In genomic region chr1:161305872-161306519, GRCh38 we compare ENCODE assay signal across 1 cellular context.
A peak's percentile ranks its signal among the peaks of the same experiment; 100 is the strongest.
TF ChIP-seq lines count a peak whose summit lies in the region.

No MANE protein-coding gene starts in this region.

TF ChIP-seq in K562, 482 proteins besides CTCF, POLR2A, EP300 and RAD21 (continued from another document and continues in another):
- TF ChIP-seq, protein P1, sequence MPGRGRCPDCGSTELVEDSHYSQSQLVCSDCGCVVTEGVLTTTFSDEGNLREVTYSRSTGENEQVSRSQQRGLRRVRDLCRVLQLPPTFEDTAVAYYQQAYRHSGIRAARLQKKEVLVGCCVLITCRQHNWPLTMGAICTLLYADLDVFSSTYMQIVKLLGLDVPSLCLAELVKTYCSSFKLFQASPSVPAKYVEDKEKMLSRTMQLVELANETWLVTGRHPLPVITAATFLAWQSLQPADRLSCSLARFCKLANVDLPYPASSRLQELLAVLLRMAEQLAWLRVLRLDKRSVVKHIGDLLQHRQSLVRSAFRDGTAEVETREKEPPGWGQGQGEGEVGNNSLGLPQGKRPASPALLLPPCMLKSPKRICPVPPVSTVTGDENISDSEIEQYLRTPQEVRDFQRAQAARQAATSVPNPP (IDR thresholded peaks at IDR 0.05; ENCODE audit: borderline replicate concordance, insufficient read depth, insufficient read length) = no peak
- TF ChIP-seq ZNF146 (CRISPR knock-in tag; IDR thresholded peaks at IDR 0.05; ENCODE audit: unreplicated experiment) = no peak
- no peak for TF ChIP-seq ZNF584 (CRISPR knock-in tag; IDR thresholded peaks at IDR 0.05; ENCODE audit: low read depth)
- no peak for TF ChIP-seq TAF7 (tag; IDR thresholded peaks at IDR 0.05)
- TF ChIP-seq ZNF212 (CRISPR knock-in tag; IDR thresholded peaks at IDR 0.05) = no peak
- no peak for TF ChIP-seq ZNF239 (CRISPR knock-in tag; IDR thresholded peaks at IDR 0.05)
- TF ChIP-seq, protein P2, sequence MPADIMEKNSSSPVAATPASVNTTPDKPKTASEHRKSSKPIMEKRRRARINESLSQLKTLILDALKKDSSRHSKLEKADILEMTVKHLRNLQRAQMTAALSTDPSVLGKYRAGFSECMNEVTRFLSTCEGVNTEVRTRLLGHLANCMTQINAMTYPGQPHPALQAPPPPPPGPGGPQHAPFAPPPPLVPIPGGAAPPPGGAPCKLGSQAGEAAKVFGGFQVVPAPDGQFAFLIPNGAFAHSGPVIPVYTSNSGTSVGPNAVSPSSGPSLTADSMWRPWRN (IDR thresholded peaks at IDR 0.05; ENCODE audit: low read depth) = no peak
- no peak for TF ChIP-seq UBTF (IDR thresholded peaks at IDR 0.05; ENCODE audit: borderline replicate concordance in 1 of 2, low read depth in 2 of 2, low read length in 2 of 2)
- TF ChIP-seq MBD2 (IDR thresholded peaks at IDR 0.05; ENCODE audit: borderline replicate concordance, low read depth) = peak; percentile 55; the same call in 1 of the 2 replicates
- TF ChIP-seq ZNF311 (CRISPR knock-in tag; IDR thresholded peaks at IDR 0.05) = no peak
- TF ChIP-seq CCAR2 (IDR thresholded peaks at IDR 0.05; ENCODE audit: low read depth, low read length) = no peak
- no peak for TF ChIP-seq HDGF (IDR thresholded peaks at IDR 0.05)
- no peak for TF ChIP-seq BMI1 (IDR thresholded peaks at IDR 0.05; ENCODE audit: low read length)
- TF ChIP-seq CXXC5 (CRISPR knock-in tag; IDR thresholded peaks at IDR 0.05) = peak; percentile 48
- no peak for TF ChIP-seq MXI1 (IDR thresholded peaks at IDR 0.05; ENCODE audit: low read depth, low read length)
- TF ChIP-seq RBM15 (IDR thresholded peaks at IDR 0.05; ENCODE audit: insufficient read depth, low read length) = no peak
- no peak for TF ChIP-seq ZSCAN29 (IDR thresholded peaks at IDR 0.05)
- TF ChIP-seq ZNF75A (CRISPR knock-in tag; IDR thresholded peaks at IDR 0.05) = peak; percentile 94
- TF ChIP-seq, protein P3, sequence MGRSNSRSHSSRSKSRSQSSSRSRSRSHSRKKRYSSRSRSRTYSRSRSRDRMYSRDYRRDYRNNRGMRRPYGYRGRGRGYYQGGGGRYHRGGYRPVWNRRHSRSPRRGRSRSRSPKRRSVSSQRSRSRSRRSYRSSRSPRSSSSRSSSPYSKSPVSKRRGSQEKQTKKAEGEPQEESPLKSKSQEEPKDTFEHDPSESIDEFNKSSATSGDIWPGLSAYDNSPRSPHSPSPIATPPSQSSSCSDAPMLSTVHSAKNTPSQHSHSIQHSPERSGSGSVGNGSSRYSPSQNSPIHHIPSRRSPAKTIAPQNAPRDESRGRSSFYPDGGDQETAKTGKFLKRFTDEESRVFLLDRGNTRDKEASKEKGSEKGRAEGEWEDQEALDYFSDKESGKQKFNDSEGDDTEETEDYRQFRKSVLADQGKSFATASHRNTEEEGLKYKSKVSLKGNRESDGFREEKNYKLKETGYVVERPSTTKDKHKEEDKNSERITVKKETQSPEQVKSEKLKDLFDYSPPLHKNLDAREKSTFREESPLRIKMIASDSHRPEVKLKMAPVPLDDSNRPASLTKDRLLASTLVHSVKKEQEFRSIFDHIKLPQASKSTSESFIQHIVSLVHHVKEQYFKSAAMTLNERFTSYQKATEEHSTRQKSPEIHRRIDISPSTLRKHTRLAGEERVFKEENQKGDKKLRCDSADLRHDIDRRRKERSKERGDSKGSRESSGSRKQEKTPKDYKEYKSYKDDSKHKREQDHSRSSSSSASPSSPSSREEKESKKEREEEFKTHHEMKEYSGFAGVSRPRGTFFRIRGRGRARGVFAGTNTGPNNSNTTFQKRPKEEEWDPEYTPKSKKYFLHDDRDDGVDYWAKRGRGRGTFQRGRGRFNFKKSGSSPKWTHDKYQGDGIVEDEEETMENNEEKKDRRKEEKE (IDR thresholded peaks at IDR 0.05; ENCODE audit: borderline replicate concordance in 1 of 2, control insufficient read depth in 1 of 2, low read depth in 2 of 2, low read length in 1 of 2) = no peak
- no peak for TF ChIP-seq TSC22D4 (tag; IDR thresholded peaks at IDR 0.05)
- TF ChIP-seq, protein P4, sequence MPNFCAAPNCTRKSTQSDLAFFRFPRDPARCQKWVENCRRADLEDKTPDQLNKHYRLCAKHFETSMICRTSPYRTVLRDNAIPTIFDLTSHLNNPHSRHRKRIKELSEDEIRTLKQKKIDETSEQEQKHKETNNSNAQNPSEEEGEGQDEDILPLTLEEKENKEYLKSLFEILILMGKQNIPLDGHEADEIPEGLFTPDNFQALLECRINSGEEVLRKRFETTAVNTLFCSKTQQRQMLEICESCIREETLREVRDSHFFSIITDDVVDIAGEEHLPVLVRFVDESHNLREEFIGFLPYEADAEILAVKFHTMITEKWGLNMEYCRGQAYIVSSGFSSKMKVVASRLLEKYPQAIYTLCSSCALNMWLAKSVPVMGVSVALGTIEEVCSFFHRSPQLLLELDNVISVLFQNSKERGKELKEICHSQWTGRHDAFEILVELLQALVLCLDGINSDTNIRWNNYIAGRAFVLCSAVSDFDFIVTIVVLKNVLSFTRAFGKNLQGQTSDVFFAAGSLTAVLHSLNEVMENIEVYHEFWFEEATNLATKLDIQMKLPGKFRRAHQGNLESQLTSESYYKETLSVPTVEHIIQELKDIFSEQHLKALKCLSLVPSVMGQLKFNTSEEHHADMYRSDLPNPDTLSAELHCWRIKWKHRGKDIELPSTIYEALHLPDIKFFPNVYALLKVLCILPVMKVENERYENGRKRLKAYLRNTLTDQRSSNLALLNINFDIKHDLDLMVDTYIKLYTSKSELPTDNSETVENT (CRISPR knock-in tag; IDR thresholded peaks at IDR 0.05) = no peak
- no peak for TF ChIP-seq ZNF589 (CRISPR knock-in tag; IDR thresholded peaks at IDR 0.05; ENCODE audit: low read depth)
- TF ChIP-seq ZNF696 (CRISPR knock-in tag; conservative IDR thresholded peaks at IDR 0.05) = no peak
- no peak for TF ChIP-seq TBP (optimal IDR thresholded peaks at IDR 0.05; ENCODE audit: low read depth, low read length)
- no peak for TF ChIP-seq PPARD (CRISPR knock-in tag; IDR thresholded peaks at IDR 0.05)
- TF ChIP-seq FIP1L1 (IDR thresholded peaks at IDR 0.05; ENCODE audit: low read depth, low read length, poor library complexity, severe bottlenecking) = no peak
- no peak for TF ChIP-seq ETS2 (tag; IDR thresholded peaks at IDR 0.05; ENCODE audit: borderline replicate concordance, poor library complexity, severe bottlenecking)
- TF ChIP-seq ZNF354B (CRISPR knock-in tag; IDR thresholded peaks at IDR 0.05) = no peak
- peak; percentile 66 for TF ChIP-seq SUPT5H (IDR thresholded peaks at IDR 0.05)
- no peak for TF ChIP-seq ZNF3 (CRISPR knock-in tag; IDR thresholded peaks at IDR 0.05)
- TF ChIP-seq ZNF124 (CRISPR knock-in tag; IDR thresholded peaks at IDR 0.05) = no peak
- no peak for TF ChIP-seq ZNF644 (tag; IDR thresholded peaks at IDR 0.05; ENCODE audit: low read depth)
- TF ChIP-seq, protein P5, sequence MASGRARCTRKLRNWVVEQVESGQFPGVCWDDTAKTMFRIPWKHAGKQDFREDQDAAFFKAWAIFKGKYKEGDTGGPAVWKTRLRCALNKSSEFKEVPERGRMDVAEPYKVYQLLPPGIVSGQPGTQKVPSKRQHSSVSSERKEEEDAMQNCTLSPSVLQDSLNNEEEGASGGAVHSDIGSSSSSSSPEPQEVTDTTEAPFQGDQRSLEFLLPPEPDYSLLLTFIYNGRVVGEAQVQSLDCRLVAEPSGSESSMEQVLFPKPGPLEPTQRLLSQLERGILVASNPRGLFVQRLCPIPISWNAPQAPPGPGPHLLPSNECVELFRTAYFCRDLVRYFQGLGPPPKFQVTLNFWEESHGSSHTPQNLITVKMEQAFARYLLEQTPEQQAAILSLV (tag; IDR thresholded peaks at IDR 0.05) = no peak
- TF ChIP-seq ZNF830 (CRISPR knock-in tag; IDR thresholded peaks at IDR 0.05) = no peak
- TF ChIP-seq FOXP1 (CRISPR knock-in tag; IDR thresholded peaks at IDR 0.05) = no peak
- no peak for TF ChIP-seq FOXO4 (CRISPR knock-in tag; IDR thresholded peaks at IDR 0.05)
- TF ChIP-seq ZNF507 (tag; conservative IDR thresholded peaks at IDR 0.05) = no peak
- TF ChIP-seq, protein P6, sequence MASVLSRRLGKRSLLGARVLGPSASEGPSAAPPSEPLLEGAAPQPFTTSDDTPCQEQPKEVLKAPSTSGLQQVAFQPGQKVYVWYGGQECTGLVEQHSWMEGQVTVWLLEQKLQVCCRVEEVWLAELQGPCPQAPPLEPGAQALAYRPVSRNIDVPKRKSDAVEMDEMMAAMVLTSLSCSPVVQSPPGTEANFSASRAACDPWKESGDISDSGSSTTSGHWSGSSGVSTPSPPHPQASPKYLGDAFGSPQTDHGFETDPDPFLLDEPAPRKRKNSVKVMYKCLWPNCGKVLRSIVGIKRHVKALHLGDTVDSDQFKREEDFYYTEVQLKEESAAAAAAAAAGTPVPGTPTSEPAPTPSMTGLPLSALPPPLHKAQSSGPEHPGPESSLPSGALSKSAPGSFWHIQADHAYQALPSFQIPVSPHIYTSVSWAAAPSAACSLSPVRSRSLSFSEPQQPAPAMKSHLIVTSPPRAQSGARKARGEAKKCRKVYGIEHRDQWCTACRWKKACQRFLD (CRISPR knock-in tag; IDR thresholded peaks at IDR 0.05) = no peak
- no peak for TF ChIP-seq FUS (optimal IDR thresholded peaks at IDR 0.05; ENCODE audit: low read depth, low read length)
- no peak for TF ChIP-seq BCOR (IDR thresholded peaks at IDR 0.05)
- TF ChIP-seq RBM25 (IDR thresholded peaks at IDR 0.05; ENCODE audit: low read depth, low read length, severe bottlenecking) = no peak
- no peak for TF ChIP-seq RFX7 (CRISPR knock-in tag; IDR thresholded peaks at IDR 0.05)
- no peak for TF ChIP-seq JUND (IDR thresholded peaks at IDR 0.05; ENCODE audit: borderline replicate concordance, low read depth, low read length)
- no peak; the same call in 2 of the 3 replicates for TF ChIP-seq JUND (tag; IDR thresholded peaks at IDR 0.05; ENCODE audit: borderline replicate concordance, low read depth, low read length)
- TF ChIP-seq FOXK2 (conservative IDR thresholded peaks at IDR 0.05 in 1 of 2, IDR thresholded peaks at IDR 0.05 in 1 of 2; ENCODE audit: low read depth in 2 of 2) = no peak
- TF ChIP-seq DNMT1 (IDR thresholded peaks at IDR 0.05) = no peak
- no peak for TF ChIP-seq MECOM (CRISPR knock-in tag; IDR thresholded peaks at IDR 0.05)
- no peak for TF ChIP-seq ZNF316 (IDR thresholded peaks at IDR 0.05)
- TF ChIP-seq USF1 (CRISPR knock-in tag; IDR thresholded peaks at IDR 0.05) = no peak
- TF ChIP-seq DPF2 (IDR thresholded peaks at IDR 0.05) = 0 out of 2 replicates have a peak, but pooled peaks have one; percentile 12
- no peak for TF ChIP-seq TRIM28 (IDR thresholded peaks at IDR 0.05)
- 0 out of 2 replicates have a peak, but pooled peaks have one; percentile 10 for TF ChIP-seq PKNOX1 (IDR thresholded peaks at IDR 0.05)
- TF ChIP-seq TAF1 (IDR thresholded peaks at IDR 0.05; ENCODE audit: control insufficient read depth, extremely low read depth, insufficient read depth, low read length, severe bottlenecking) = peak; percentile 24
- no peak for TF ChIP-seq HMG20B (CRISPR knock-in tag; IDR thresholded peaks at IDR 0.05)
- TF ChIP-seq ZNF23 (CRISPR knock-in tag; IDR thresholded peaks at IDR 0.05) = no peak
- no peak for TF ChIP-seq KLF6 (CRISPR knock-in tag; IDR thresholded peaks at IDR 0.05; ENCODE audit: borderline replicate concordance)
- TF ChIP-seq KHSRP (IDR thresholded peaks at IDR 0.05) = no peak
- TF ChIP-seq MTF1 (CRISPR knock-in tag; IDR thresholded peaks at IDR 0.05; ENCODE audit: borderline replicate concordance) = no peak
- TF ChIP-seq GATAD2B (IDR thresholded peaks at IDR 0.05; ENCODE audit: borderline replicate concordance) = no peak
- TF ChIP-seq DACH1 (IDR thresholded peaks at IDR 0.05; ENCODE audit: partially characterized antibody) = no peak
- TF ChIP-seq GTF2B (IDR thresholded peaks at IDR 0.05; ENCODE audit: extremely low read depth, insufficient read length) = no peak
- TF ChIP-seq POLR2G (IDR thresholded peaks at IDR 0.05; ENCODE audit: low read depth, low read length) = peak; percentile 79
